Comparison of ENCODE assay signal across 21 cellular contexts in genomic region chrX:12921886-12922599, GRCh38. TPM values are rescaled to one million over a fixed set of nuclear protein-coding genes. Genes with fewer than 3 reads are reported as not detected.
DNase-seq lines count a peak whose midpoint lies in the region; ATAC-seq, FAIRE-seq and TF ChIP-seq lines count a peak whose summit lies in the region.
"Had no signal": no experiment of that assay in that cellular context is flagged by ENCODE, and none has a peak within 500 bp of the region (broad histone marks: within the 10 kb centered on the region; RNA-seq: fewer than 3 reads in every experiment).

No MANE protein-coding gene starts in this region.

- H3K4me1 Mint-ChIP-seq in astrocyte (ENCODE audit: low read depth, unreplicated experiment), result no peaks in the 10 kb centered on the region

- H3K4me3 Mint-ChIP-seq in astrocyte (ENCODE audit: unreplicated experiment), result no peak overlapping the region
- H3K4me3 Mint-ChIP-seq: CD4-positive, alpha-beta T cell had no signal

- peak; percentile 70 for FAIRE-seq in astrocyte (lab: Jason Lieb, UNC)
- FAIRE-seq: A204.1, D721Med, H54 had no signal

- no peaks in the 10 kb centered on the region for H4K20me1 ChIP-seq in astrocyte (ENCODE audit: insufficient read depth, low read length)

- peaks cover 3% of the 10 kb centered on the region for H3K9me3 Mint-ChIP-seq in astrocyte (ENCODE audit: unreplicated experiment)
- H3K9me3 Mint-ChIP-seq: CD4-positive, alpha-beta T cell had no signal

- no peaks in the 10 kb centered on the region for H3K36me3 Mint-ChIP-seq in astrocyte (ENCODE audit: low read depth, unreplicated experiment)

- H3K27ac ChIP-seq in astrocyte (ENCODE audit: low read depth, low read length), result no peak overlapping the region
- H3K27ac ChIP-seq: C4-2B, GM23248, HL-60 had no signal

- H3K27ac Mint-ChIP-seq in astrocyte (ENCODE audit: unreplicated experiment), result no peak overlapping the region
- H3K27ac Mint-ChIP-seq: CD4-positive, alpha-beta T cell had no signal

- no peaks in the 10 kb centered on the region for H3K36me3 ChIP-seq in astrocyte (ENCODE audit: insufficient read depth, low read length)

- no peak overlapping the region for H3K9ac ChIP-seq in astrocyte (ENCODE audit: low read length)
- H3K9ac ChIP-seq: GM23248 had no signal

- H3K27me3 Mint-ChIP-seq in astrocyte (ENCODE audit: low read depth, unreplicated experiment), result peaks cover 2% of the 10 kb centered on the region

- H3K4me3 ChIP-seq in astrocyte (ENCODE audit: insufficient read depth, low read depth, low read length) (no peak overlapping the region), foreskin fibroblast (ENCODE audit: low read depth in 1 of 2, low read length in 2 of 2) (no peak overlapping the region)
- H3K4me3 ChIP-seq: GM23248 had no signal

- H3K79me2 ChIP-seq in astrocyte (ENCODE audit: insufficient read depth, low read length), result no peaks in the 10 kb centered on the region

- DNase-seq in astrocyte (ENCODE audit: low read depth) (no peak), fibroblast of gingiva (ENCODE audit: low read depth) (peak; percentile 19), foreskin fibroblast (peak; percentile 3 to 32), T-helper 1 cell (no peak)
- DNase-seq: AML-193; Caco-2; CD4-positive, alpha-beta T cell; DMS79; GF-D8; GM23248; HCEC 1CT had no signal

- H3K4me2 ChIP-seq in astrocyte (ENCODE audit: low read length), result no peak overlapping the region

- no peaks in the 10 kb centered on the region for H3K27me3 ChIP-seq in astrocyte (ENCODE audit: insufficient read depth, low read length)

- no peaks in the 10 kb centered on the region for H3K9me3 ChIP-seq in astrocyte (ENCODE audit: insufficient read depth, low read depth, low read length)
- H3K9me3 ChIP-seq: Caco-2 had no signal

- H2AFZ ChIP-seq in astrocyte (ENCODE audit: low read depth, low read length), result no peak overlapping the region
- H2AFZ ChIP-seq: GM23248 had no signal

- TF ChIP-seq CTCF in astrocyte (IDR thresholded peaks at IDR 0.05; ENCODE audit: insufficient read depth, low read depth, low read length) (no peak), foreskin fibroblast (IDR thresholded peaks at IDR 0.05; ENCODE audit: low read depth, low read length) (no peak)

- no peaks in the 10 kb centered on the region for H3K4me1 ChIP-seq in astrocyte (ENCODE audit: insufficient read depth, low read length)
- H3K4me1 ChIP-seq: Caco-2 had no signal

- ATAC-seq in HG03521 (IDR thresholded peaks at IDR 0.05; ENCODE audit: unreplicated experiment), result no peak
- no peak for ATAC-seq in GM19035 (IDR thresholded peaks at IDR 0.05; ENCODE audit: unreplicated experiment)
- no peak for ATAC-seq in GM21723 (IDR thresholded peaks at IDR 0.05; ENCODE audit: unreplicated experiment)

RNA-seq across cellular contexts. Expression of gene TLR8, which starts 15.6 kb away (rescaled TPM):
- not detected in 2 replicates for total RNA-seq in astrocyte
- total RNA-seq: Caco-2, Daoy, GM23248, HT1080 had no signal

RNA-seq across cellular contexts. Expression of gene TMSB4X, which starts 52.9 kb away (rescaled TPM):
- total RNA-seq in astrocyte, result 3,722 and 4,388 TPM in 2 replicates

RNA-seq across cellular contexts. Expression of gene TLR7, which starts 55.2 kb away (rescaled TPM):
- 0.07 TPM in 1 of 2 replicates, not detected in the other for total RNA-seq in astrocyte
- total RNA-seq: Daoy, GM23248, HT1080 had no signal

Comparison
In these comparisons a context has a peak if more than half of its experiments do, and no peak if none do; other contexts are left out.
1. DNase-seq: peak in fibroblast of gingiva (single experiment) and foreskin fibroblast (2 of 2); none in astrocyte (single experiment) and T-helper 1 cell (0 of 5).